ENCODE assay signal across 19 cellular contexts in the genomic region with DNA sequence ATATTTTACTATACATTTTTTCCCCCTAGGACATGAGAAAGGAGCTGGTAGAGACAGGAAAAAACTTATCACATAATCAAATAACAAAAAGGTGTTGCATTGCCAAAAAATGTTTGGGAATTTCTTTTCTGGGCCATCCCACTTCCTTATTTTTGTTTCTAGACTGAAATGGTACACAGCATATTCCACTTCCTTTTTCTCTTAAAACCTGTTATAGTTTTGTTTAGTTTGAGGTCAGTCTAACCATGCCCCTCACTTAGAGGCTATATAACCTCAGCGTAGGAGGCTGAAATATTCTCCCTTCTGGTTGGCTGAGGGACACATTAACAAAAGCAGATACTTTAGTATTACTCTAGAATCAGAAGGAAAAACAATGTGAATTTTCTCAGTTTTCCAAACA.
DNase-seq lines count a peak whose midpoint lies in the region; ATAC-seq lines count a peak whose summit lies in the region.
"Had no signal": no experiment of that assay in that cellular context is flagged by ENCODE, and none has a peak within 500 bp of the region (broad histone marks: within the 10 kb centered on the region; RNA-seq: fewer than 3 reads in every experiment).

No MANE protein-coding gene starts in this region.

- H3K4me1 ChIP-seq in SJCRH30: no peaks in the 10 kb centered on the region
- H3K4me1 ChIP-seq: body of pancreas, HAP-1, psoas muscle had no signal

- no peaks in the 10 kb centered on the region for H3K9me3 ChIP-seq in SJCRH30 (replicated peaks)
- H3K9me3 ChIP-seq: body of pancreas, HAP-1, psoas muscle, SK-N-SH had no signal

- H3K4me3 ChIP-seq in SJCRH30: no peak overlapping the region
- H3K4me3 ChIP-seq: body of pancreas, dorsolateral prefrontal cortex, HAP-1, psoas muscle had no signal

- no peak overlapping the region for H3K27ac ChIP-seq in SJCRH30
- H3K27ac ChIP-seq: body of pancreas, dorsolateral prefrontal cortex, psoas muscle, WERI-Rb-1 had no signal

- ATAC-seq in GM18861 (IDR thresholded peaks at IDR 0.05; ENCODE audit: unreplicated experiment): peak; percentile 72
- ATAC-seq in HG02610 (IDR thresholded peaks at IDR 0.05; ENCODE audit: unreplicated experiment): peak; percentile 55
- peak; percentile 84 for ATAC-seq in HG03460 (IDR thresholded peaks at IDR 0.05; ENCODE audit: unreplicated experiment)
- no peak for ATAC-seq in GM21528 (IDR thresholded peaks at IDR 0.05; ENCODE audit: low FRiP score, unreplicated experiment)
- ATAC-seq: body of pancreas, left lobe of liver, psoas muscle had no signal

- no peaks in the 10 kb centered on the region for H3K36me3 ChIP-seq in SJCRH30
- H3K36me3 ChIP-seq: HAP-1, WERI-Rb-1 had no signal

- DNase-seq in dermis blood vessel endothelial cell: peak; percentile 7
- no peak for DNase-seq in globus pallidus (ENCODE audit: low spot score)
- DNase-seq in SJCRH30: no peak
- DNase-seq: activated naive CD4-positive, alpha-beta T cell treated with anti-CD3 and anti-CD28 coated beads for 36 hours; body of pancreas; DMS 273 treated with DMSO at 0.1 percent for 48 hours; dorsolateral prefrontal cortex; NCI-H1048; NCI-H2171 treated with DMSO at 0.1 percent for 48 hours; psoas muscle; SK-N-SH; stimulated activated CD4-positive, alpha-beta T cell treated with anti-CD3 and anti-CD28 coated beads, Interleukin-15, amount 100 ng/mL, for 24 hours; WERI-Rb-1 had no signal

- H3K27me3 ChIP-seq in SJCRH30: no peaks in the 10 kb centered on the region
- H3K27me3 ChIP-seq: body of pancreas, dorsolateral prefrontal cortex had no signal
